ENCODE assay signal across 16 cellular contexts in the genomic region with DNA sequence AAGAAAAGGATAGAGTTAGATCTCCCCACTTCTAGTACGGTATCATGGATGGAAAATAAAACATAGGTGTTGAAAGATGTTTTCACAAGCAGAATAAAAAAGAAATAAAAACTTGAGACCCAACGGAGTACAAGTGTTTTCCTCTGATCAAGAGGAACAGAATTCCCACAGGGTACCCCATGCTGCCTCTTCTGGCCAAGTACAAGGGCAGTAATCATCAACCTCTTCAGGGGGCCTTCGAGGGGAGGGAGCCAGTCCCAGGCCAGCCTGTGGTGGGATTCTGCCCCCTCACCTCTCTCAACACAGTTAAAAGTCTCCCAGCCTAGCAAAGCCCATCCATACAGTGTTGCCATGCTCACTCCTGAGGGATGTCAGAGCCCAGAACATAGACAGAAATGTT.
DNase-seq lines count a peak whose midpoint lies in the region; ATAC-seq and TF ChIP-seq lines count a peak whose summit lies in the region.
"Had no signal": no experiment of that assay in that cellular context is flagged by ENCODE, and none has a peak within 500 bp of the region (broad histone marks: within the 10 kb centered on the region; RNA-seq: fewer than 3 reads in every experiment).

No MANE protein-coding gene starts in this region.

- no peak overlapping the region for H2BK12ac ChIP-seq in trophoblast cell (ENCODE audit: low read length)

- no peak overlapping the region for H4K8ac ChIP-seq in trophoblast cell (ENCODE audit: low read depth, low read length)

- no CpG with 5 or more reads among the region's 3 CpGs for WGBS in trophoblast cell (ENCODE audit: extremely low coverage, insufficient coverage, insufficient read length)

- H3K4me1 Mint-ChIP-seq in GM23338 = peaks cover 16% of the 10 kb centered on the region
- H3K4me1 Mint-ChIP-seq in brain = peaks cover 21% of the 10 kb centered on the region
- H3K4me1 Mint-ChIP-seq: B cell had no signal

- peaks cover 8% of the 10 kb centered on the region; the same call in 1 of the 2 replicates for H3K4me1 ChIP-seq in GM23338 (ENCODE audit: insufficient read depth)
- H3K4me1 ChIP-seq in trophoblast cell (ENCODE audit: control insufficient read depth in 1 of 2, insufficient read depth in 2 of 2, low read length in 2 of 2) = no peaks in the 10 kb centered on the region
- H3K4me1 ChIP-seq: BLaER1 treated with 17β-estradiol and CSF1 and Interleukin-3, amounts not matched to agents 10 nM and 100 nM had no signal

- peak overlapping the region; percentile 23 for H4K12ac ChIP-seq in trophoblast cell (ENCODE audit: low read depth, low read length)

- H3K18ac ChIP-seq in trophoblast cell (ENCODE audit: low read length) = no peak overlapping the region

- no peaks in the 10 kb centered on the region for H3K36me3 Mint-ChIP-seq in GM23338 (ENCODE audit: low read depth)
- H3K36me3 Mint-ChIP-seq in brain = peaks cover 58% of the 10 kb centered on the region
- H3K36me3 Mint-ChIP-seq: CD8-positive, alpha-beta T cell had no signal

- H3K14ac ChIP-seq in trophoblast cell (ENCODE audit: low read length) = no peak overlapping the region

- H3K9me3 Mint-ChIP-seq in GM23338 (no peaks in the 10 kb centered on the region), brain (peaks cover 0 to 2% (median 0%) of the 10 kb centered on the region in 5 experiments)

- no peaks in the 10 kb centered on the region for H3K27me3 ChIP-seq in GM23338 (ENCODE audit: insufficient read depth)
- no peaks in the 10 kb centered on the region for H3K27me3 ChIP-seq in trophoblast cell (ENCODE audit: insufficient read depth, low read length)
- H3K27me3 ChIP-seq: BLaER1 treated with 17β-estradiol and CSF1 and Interleukin-3, amounts not matched to agents 10 nM and 100 nM had no signal

- H4K91ac ChIP-seq in trophoblast cell (ENCODE audit: low read depth, low read length) = no peak overlapping the region

- DNase-seq in GM23338 (ENCODE audit: low spot score) (no peak), iPS-NIHi7 (ENCODE audit: extremely low spot score) (peak; percentile 21), trophoblast cell (no peak), cerebellar nuclear complex (lab: John Stamatoyannopoulos, UW) (no peak)
- DNase-seq: Calu3; CD8-positive, alpha-beta T cell; DMS79 treated with DMSO at 0.1 percent for 48 hours; HCEC 1CT had no signal

- H3K4me3 ChIP-seq in GM23338 (no peak overlapping the region), trophoblast cell (ENCODE audit: low read depth, low read length) (no peak overlapping the region)
- H3K4me3 ChIP-seq: BLaER1 treated with 17β-estradiol and CSF1 and Interleukin-3, amounts not matched to agents 10 nM and 100 nM; GM12878 had no signal

- no peaks in the 10 kb centered on the region; the same call in 1 of the 2 replicates for H3K9me2 ChIP-seq in GM23338 (ENCODE audit: insufficient read depth)

- H2AK5ac ChIP-seq in trophoblast cell (ENCODE audit: low read length) = no peak overlapping the region

- H3K27me3 Mint-ChIP-seq in GM23338 (ENCODE audit: insufficient read depth, low read depth, poor library complexity) (peaks cover 3% of the 10 kb centered on the region), brain (no peaks in the 10 kb centered on the region)
- H3K27me3 Mint-ChIP-seq: B cell had no signal

- H3K9me3 ChIP-seq in trophoblast cell (ENCODE audit: insufficient read depth, low read depth, low read length) = no peaks in the 10 kb centered on the region
- H3K9me3 ChIP-seq: BLaER1 treated with 17β-estradiol and CSF1 and Interleukin-3, amounts not matched to agents 10 nM and 100 nM had no signal

- H3K4ac ChIP-seq in trophoblast cell (ENCODE audit: low read depth, low read length) = no peak overlapping the region

- no peaks in the 10 kb centered on the region for H4K20me1 ChIP-seq in GM23338 (replicated peaks; ENCODE audit: insufficient read depth)
- H4K20me1 ChIP-seq: BLaER1 treated with 17β-estradiol and CSF1 and Interleukin-3, amounts not matched to agents 10 nM and 100 nM had no signal

- TF ChIP-seq CTCF in GM23338 (conservative IDR thresholded peaks at IDR 0.05; ENCODE audit: low read depth in 2 of 2) (no peak), brain (conservative IDR thresholded peaks at IDR 0.05) (no peak)

- H3K27ac Mint-ChIP-seq in GM23338 = no peak overlapping the region
- H3K27ac Mint-ChIP-seq in brain = peak overlapping the region in 4 of 5 experiments; percentile 14 to 78 (median 49)
- H3K27ac Mint-ChIP-seq: B cell; CD8-positive, alpha-beta T cell had no signal

- no peak overlapping the region for H3K9ac ChIP-seq in trophoblast cell (ENCODE audit: low read length)
- H3K9ac ChIP-seq: BLaER1 treated with 17β-estradiol and CSF1 and Interleukin-3, amounts not matched to agents 10 nM and 100 nM had no signal

- H3F3A ChIP-seq in GM23338 (replicated peaks; ENCODE audit: low read depth) = no peaks in the 10 kb centered on the region

- no peak overlapping the region for H3K4me2 ChIP-seq in GM23338
- no peak overlapping the region for H3K4me2 ChIP-seq in trophoblast cell (ENCODE audit: low read length)
- H3K4me2 ChIP-seq: BLaER1 treated with 17β-estradiol and CSF1 and Interleukin-3, amounts not matched to agents 10 nM and 100 nM had no signal

- H3K79me2 ChIP-seq in GM23338 (replicated peaks; ENCODE audit: insufficient read depth) (no peaks in the 10 kb centered on the region), trophoblast cell (ENCODE audit: control insufficient read depth, insufficient read depth, low read length, poor library complexity) (no peaks in the 10 kb centered on the region)

- H3K27ac ChIP-seq in GM23338 (ENCODE audit: low read depth) (no peak overlapping the region), trophoblast cell (ENCODE audit: low read depth, low read length) (no peak overlapping the region)
- H3K27ac ChIP-seq: 22Rv1; BLaER1 treated with 17β-estradiol and CSF1 and Interleukin-3, amounts not matched to agents 10 nM and 100 nM; HL-60 had no signal

- peak overlapping the region; percentile 35 for H2BK5ac ChIP-seq in trophoblast cell (ENCODE audit: low read depth, low read length, poor library complexity)

- no peak overlapping the region for H2BK120ac ChIP-seq in trophoblast cell (ENCODE audit: insufficient read depth, low read length, poor library complexity)

- no peaks in the 10 kb centered on the region for H3K79me1 ChIP-seq in trophoblast cell (ENCODE audit: low read length)

- H3K36me3 ChIP-seq in GM23338 (ENCODE audit: insufficient read depth) = no peaks in the 10 kb centered on the region
- H3K36me3 ChIP-seq in trophoblast cell (ENCODE audit: control insufficient read depth in 1 of 2, insufficient read depth in 2 of 2, low read length in 2 of 2) = peaks cover 14 to 31% of the 10 kb centered on the region in 2 experiments
- H3K36me3 ChIP-seq: BLaER1 treated with 17β-estradiol and CSF1 and Interleukin-3, amounts not matched to agents 10 nM and 100 nM had no signal

- H3K4me3 Mint-ChIP-seq in GM23338 = no peak overlapping the region
- no peak overlapping the region for H3K4me3 Mint-ChIP-seq in brain
- H3K4me3 Mint-ChIP-seq: B cell; CD8-positive, alpha-beta T cell had no signal

- ATAC-seq in GM23338 (peak; percentile 68), GM19324 (IDR thresholded peaks at IDR 0.05; ENCODE audit: low FRiP score, unreplicated experiment) (no peak), HG03521 (IDR thresholded peaks at IDR 0.05; ENCODE audit: unreplicated experiment) (no peak)
- ATAC-seq: CD8-positive, alpha-beta T cell; GM12878 had no signal

- no peak overlapping the region for H3K23ac ChIP-seq in trophoblast cell (ENCODE audit: low read length)

- H2AFZ ChIP-seq in GM23338 (no peak overlapping the region), trophoblast cell (ENCODE audit: insufficient read depth, low read length, poor library complexity) (no peak overlapping the region)

TF ChIP-seq in GM23338, 12 proteins besides CTCF, POLR2A, EP300 and RAD21 (continues in another document):
- TF ChIP-seq EZH2phosphoT487 (IDR thresholded peaks at IDR 0.05; ENCODE audit: unreplicated experiment) (no peak), NANOG (IDR thresholded peaks at IDR 0.05; ENCODE audit: borderline replicate concordance) (no peak)
- TF ChIP-seq, protein P1, sequence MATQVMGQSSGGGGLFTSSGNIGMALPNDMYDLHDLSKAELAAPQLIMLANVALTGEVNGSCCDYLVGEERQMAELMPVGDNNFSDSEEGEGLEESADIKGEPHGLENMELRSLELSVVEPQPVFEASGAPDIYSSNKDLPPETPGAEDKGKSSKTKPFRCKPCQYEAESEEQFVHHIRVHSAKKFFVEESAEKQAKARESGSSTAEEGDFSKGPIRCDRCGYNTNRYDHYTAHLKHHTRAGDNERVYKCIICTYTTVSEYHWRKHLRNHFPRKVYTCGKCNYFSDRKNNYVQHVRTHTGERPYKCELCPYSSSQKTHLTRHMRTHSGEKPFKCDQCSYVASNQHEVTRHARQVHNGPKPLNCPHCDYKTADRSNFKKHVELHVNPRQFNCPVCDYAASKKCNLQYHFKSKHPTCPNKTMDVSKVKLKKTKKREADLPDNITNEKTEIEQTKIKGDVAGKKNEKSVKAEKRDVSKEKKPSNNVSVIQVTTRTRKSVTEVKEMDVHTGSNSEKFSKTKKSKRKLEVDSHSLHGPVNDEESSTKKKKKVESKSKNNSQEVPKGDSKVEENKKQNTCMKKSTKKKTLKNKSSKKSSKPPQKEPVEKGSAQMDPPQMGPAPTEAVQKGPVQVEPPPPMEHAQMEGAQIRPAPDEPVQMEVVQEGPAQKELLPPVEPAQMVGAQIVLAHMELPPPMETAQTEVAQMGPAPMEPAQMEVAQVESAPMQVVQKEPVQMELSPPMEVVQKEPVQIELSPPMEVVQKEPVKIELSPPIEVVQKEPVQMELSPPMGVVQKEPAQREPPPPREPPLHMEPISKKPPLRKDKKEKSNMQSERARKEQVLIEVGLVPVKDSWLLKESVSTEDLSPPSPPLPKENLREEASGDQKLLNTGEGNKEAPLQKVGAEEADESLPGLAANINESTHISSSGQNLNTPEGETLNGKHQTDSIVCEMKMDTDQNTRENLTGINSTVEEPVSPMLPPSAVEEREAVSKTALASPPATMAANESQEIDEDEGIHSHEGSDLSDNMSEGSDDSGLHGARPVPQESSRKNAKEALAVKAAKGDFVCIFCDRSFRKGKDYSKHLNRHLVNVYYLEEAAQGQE (IDR thresholded peaks at IDR 0.05; ENCODE audit: unreplicated experiment) = no peak
- TF ChIP-seq, protein P2, sequence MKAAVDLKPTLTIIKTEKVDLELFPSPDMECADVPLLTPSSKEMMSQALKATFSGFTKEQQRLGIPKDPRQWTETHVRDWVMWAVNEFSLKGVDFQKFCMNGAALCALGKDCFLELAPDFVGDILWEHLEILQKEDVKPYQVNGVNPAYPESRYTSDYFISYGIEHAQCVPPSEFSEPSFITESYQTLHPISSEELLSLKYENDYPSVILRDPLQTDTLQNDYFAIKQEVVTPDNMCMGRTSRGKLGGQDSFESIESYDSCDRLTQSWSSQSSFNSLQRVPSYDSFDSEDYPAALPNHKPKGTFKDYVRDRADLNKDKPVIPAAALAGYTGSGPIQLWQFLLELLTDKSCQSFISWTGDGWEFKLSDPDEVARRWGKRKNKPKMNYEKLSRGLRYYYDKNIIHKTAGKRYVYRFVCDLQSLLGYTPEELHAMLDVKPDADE (IDR thresholded peaks at IDR 0.05) = no peak
